In the genomic region with DNA sequence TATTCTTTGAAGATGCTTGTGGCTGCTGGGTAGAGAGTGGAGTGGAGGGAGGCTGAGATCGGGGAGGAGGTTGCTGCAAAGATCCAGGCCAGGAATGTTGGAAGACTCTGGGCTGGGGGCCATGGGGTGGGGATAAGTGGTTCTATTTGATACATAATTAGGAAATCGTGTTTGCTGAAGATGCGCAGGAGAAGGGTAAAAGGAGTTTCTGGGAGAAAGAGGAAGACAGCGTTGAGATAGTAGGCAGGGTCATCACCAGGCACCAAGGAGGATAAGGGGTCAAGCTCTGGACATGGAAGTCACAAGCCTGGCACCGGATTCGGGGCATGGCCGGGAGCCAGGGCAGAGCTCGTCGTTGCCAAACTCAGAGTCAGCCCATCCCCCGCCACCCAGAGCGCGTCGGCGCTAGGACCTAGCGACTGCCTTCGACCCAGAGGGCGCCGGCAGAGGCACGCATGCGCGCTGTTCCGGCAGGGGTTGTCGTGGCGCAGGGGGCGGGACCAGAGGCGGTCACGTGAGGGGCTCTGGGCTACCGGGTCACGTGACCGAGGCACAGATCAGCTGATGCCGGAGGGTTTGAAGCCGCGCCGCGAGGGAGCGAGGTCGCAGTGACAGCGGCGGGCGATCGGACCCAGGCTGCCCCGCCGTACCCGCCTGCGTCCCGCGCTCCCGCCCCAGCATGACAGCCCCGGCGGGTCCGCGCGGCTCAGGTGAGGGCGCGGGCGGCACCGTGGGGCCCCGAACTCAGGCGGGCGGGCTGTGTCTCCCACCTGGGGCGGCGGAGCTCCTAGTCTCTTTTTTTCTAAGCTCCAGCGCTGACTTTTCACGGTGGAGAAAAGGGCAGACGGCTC, we compare ENCODE assay signal across 8 cellular contexts. TPM values are rescaled to one million over a fixed set of nuclear protein-coding genes. Genes with fewer than 3 reads are reported as not detected.
DNase-seq lines count a peak whose midpoint lies in the region; ATAC-seq and TF ChIP-seq lines count a peak whose summit lies in the region.

A gene (plus strand): TSS at position 553 of the 851 bp plus-strand sequence. CDS start 127 bp downstream, at position 680.

- 1 to 3% methylated on average over 37 to 65 of the region's 65 CpGs for WGBS in endodermal cell (ENCODE audit: insufficient coverage in 1 of 2, insufficient read length in 1 of 2), 2 experiments

- no peak within 1 kb of the TSS for H3K27ac ChIP-seq in HUES48 (ENCODE audit: low read depth, low read length)
- H3K27ac ChIP-seq in endodermal cell (ENCODE audit: low read depth, low read length), result no peak within 1 kb of the TSS

- H3K4me3 Mint-ChIP-seq in endodermal cell (peak within 1 kb of the TSS; percentile 68), mesothelial cell of epicardium (peak within 1 kb of the TSS; percentile 79)

- DNase-seq in COLO829 (ENCODE audit: low spot score) (peak; percentile 100), NT2/D1 (ENCODE audit: low read depth, low spot score) (peak; percentile 95), endodermal cell (peak; percentile 99), mesothelial cell of epicardium (ENCODE audit: low spot score in 2 of 2, unreplicated experiment in 2 of 2) (peak; percentile 100)
- DNase-seq in activated CD8-positive, alpha-beta memory T cell treated with anti-CD3 and anti-CD28 coated beads, Interleukin-2, amount 50 U/mL, for 1 hour (ENCODE audit: extremely low read depth), result peak; percentile 98
- DNase-seq in stimulated activated CD8-positive, alpha-beta memory T cell treated with anti-CD3 and anti-CD28 coated beads, Interleukin-15, amount 100 ng/mL, for 48 hours (ENCODE audit: low read depth in 2 of 2), result peak; percentile 99 to 100

- H3K9ac ChIP-seq in HUES48 (ENCODE audit: low read depth, low read length), result no peak within 1 kb of the TSS
- H3K9ac ChIP-seq in NT2/D1 (ENCODE audit: insufficient read length, low read depth), result peak within 1 kb of the TSS; percentile 89
- H3K9ac ChIP-seq in endodermal cell (ENCODE audit: extremely low read depth, low read length, poor library complexity, severe bottlenecking), result peak within 1 kb of the TSS; percentile 64

- H3K36me3 Mint-ChIP-seq in endodermal cell (ENCODE audit: low read depth) (peaks cover 22% of the 10 kb centered on the region), mesothelial cell of epicardium (peaks cover 14% of the 10 kb centered on the region)

- H3K4me1 ChIP-seq in HUES48 (ENCODE audit: control insufficient read depth, insufficient read depth, low read length), result peaks cover 7% of the 10 kb centered on the region; the same call in 1 of the 2 replicates
- peaks cover 7% of the 10 kb centered on the region for H3K4me1 ChIP-seq in NT2/D1 (ENCODE audit: insufficient read depth, insufficient read length)
- peaks cover 7% of the 10 kb centered on the region for H3K4me1 ChIP-seq in endodermal cell (ENCODE audit: control insufficient read depth, insufficient read depth, low read length)

- H3K27me3 Mint-ChIP-seq in endodermal cell (ENCODE audit: insufficient read depth) (no peaks in the 10 kb centered on the region), mesothelial cell of epicardium (ENCODE audit: low read depth) (no peaks in the 10 kb centered on the region)

- H3K36me3 ChIP-seq in HUES48 (ENCODE audit: control insufficient read depth, insufficient read depth, low read length) (peaks cover 21% of the 10 kb centered on the region), NT2/D1 (ENCODE audit: insufficient read depth, insufficient read length, low read length) (peaks cover 49% of the 10 kb centered on the region), endodermal cell (ENCODE audit: control insufficient read depth, insufficient read depth, low read length) (peaks cover 4% of the 10 kb centered on the region)

- ATAC-seq in GM21381 (IDR thresholded peaks at IDR 0.05; ENCODE audit: unreplicated experiment), result peak; percentile 81

- TF ChIP-seq CTCF in endodermal cell (conservative IDR thresholded peaks at IDR 0.05) (no peak), mesothelial cell of epicardium (IDR thresholded peaks at IDR 0.05; ENCODE audit: unreplicated experiment) (no peak)

- H3K9me3 ChIP-seq in HUES48 (ENCODE audit: control insufficient read depth, insufficient read depth, low read length) (no peaks in the 10 kb centered on the region), NT2/D1 (ENCODE audit: insufficient read depth, low read length) (no peaks in the 10 kb centered on the region), endodermal cell (ENCODE audit: control insufficient read depth, low read length) (no peaks in the 10 kb centered on the region)

- H3K9me3 Mint-ChIP-seq in endodermal cell (no peaks in the 10 kb centered on the region), mesothelial cell of epicardium (no peaks in the 10 kb centered on the region)

- no peaks in the 10 kb centered on the region; the same call in 1 of the 2 replicates for H3K27me3 ChIP-seq in HUES48 (ENCODE audit: control insufficient read depth, insufficient read depth, low read length)
- peaks cover 4% of the 10 kb centered on the region for H3K27me3 ChIP-seq in NT2/D1 (ENCODE audit: insufficient read depth, insufficient read length)
- H3K27me3 ChIP-seq in endodermal cell (ENCODE audit: control insufficient read depth, insufficient read depth, low read length, poor library complexity, severe bottlenecking), result no peaks in the 10 kb centered on the region

- H3K4me1 Mint-ChIP-seq in endodermal cell, result peaks cover 7% of the 10 kb centered on the region
- H3K4me1 Mint-ChIP-seq in mesothelial cell of epicardium, result peaks cover 14% of the 10 kb centered on the region

- H3K4me3 ChIP-seq in HUES48 (ENCODE audit: low read depth, low read length), result peak within 1 kb of the TSS; percentile 73
- peak within 1 kb of the TSS; percentile 75 for H3K4me3 ChIP-seq in NT2/D1 (ENCODE audit: insufficient read length, low read depth)
- peak within 1 kb of the TSS; percentile 94 for H3K4me3 ChIP-seq in endodermal cell (ENCODE audit: low read length)

- H3K27ac Mint-ChIP-seq in endodermal cell (peak within 1 kb of the TSS; percentile 14), mesothelial cell of epicardium (peak within 1 kb of the TSS; percentile 90)

RNA-seq across cellular contexts. Expression of the gene that starts here (rescaled TPM):
- 10 to 100 TPM; 18.0 to 21.4 TPM for total RNA-seq in endodermal cell
- 10.9 TPM for polyA plus RNA-seq in endodermal cell (2013, experiment 1 of 2)
- polyA plus RNA-seq in endodermal cell (2013, experiment 2 of 2), result 13.2 TPM
- total RNA-seq in mesothelial cell of epicardium, result 20.5 to 21.0 TPM (median 20.7 TPM) in 3 replicates
